Comparison of ENCODE assay signal across 21 cellular contexts in genomic region chr5:108536321-108536720, GRCh38.
"Had no signal": no experiment of that assay in that cellular context is flagged by ENCODE, and none has a peak within 500 bp of the region (broad histone marks: within the 10 kb centered on the region; RNA-seq: fewer than 3 reads in every experiment).

No MANE protein-coding gene starts in this region.

- H3K4me1 Mint-ChIP-seq: T-cell had no signal

- H3K4me3 Mint-ChIP-seq: T-cell had no signal

- H3K27ac Mint-ChIP-seq: T-cell had no signal

- H3K4me2 ChIP-seq: SK-N-SH had no signal

- DNase-seq: Karpas-422, KG1, MG63, NCI-H1092, NCI-H1105 treated with DMSO at 0.1 percent for 48 hours, NCI-H1417 treated with DMSO at 0.1 percent for 48 hours, NCI-H146, NCI-H1694 treated with DMSO at 0.1 percent for 48 hours, NCI-H2029, NCI-H2171 treated with DMSO at 0.1 percent for 48 hours, NCI-H345, NCI-H446 treated with DMSO at 0.1 percent for 48 hours, NCI-H510A treated with DMSO at 0.1 percent for 48 hours, NCI-H526, NCI-H748 treated with DMSO at 0.1 percent for 48 hours, Right ventricle myocardium superior, RPMI8226, SK-N-SH, SW 1271, T-cell had no signal

- H3K36me3 ChIP-seq: MG63 had no signal

- H3K36me3 Mint-ChIP-seq: T-cell had no signal

- ATAC-seq: T-cell had no signal

- H3K9me3 ChIP-seq: MG63, SK-N-SH had no signal

- H3K4me3 ChIP-seq: MG63 had no signal

- H3K9me2 ChIP-seq: SK-N-SH had no signal

- FAIRE-seq: RCC 7860 had no signal

- H3K9ac ChIP-seq: SK-N-SH had no signal

- H3K9me3 Mint-ChIP-seq: T-cell had no signal
